Comparison of ENCODE assay signal across 2 cellular contexts in genomic region chr17:55303701-55304145, GRCh38.
TF ChIP-seq lines count a peak whose summit lies in the region.

No MANE protein-coding gene starts in this region.

TF ChIP-seq in IMR-90, 13 proteins besides CTCF, POLR2A, EP300 and RAD21:
- TF ChIP-seq SMC3 (IDR thresholded peaks at IDR 0.05; ENCODE audit: low read depth, low read length): no peak
- TF ChIP-seq CEBPB (IDR thresholded peaks at IDR 0.05; ENCODE audit: low read depth, low read length): no peak
- no peak for TF ChIP-seq RFX5 (IDR thresholded peaks at IDR 0.05; ENCODE audit: low read depth, low read length)
- no peak for TF ChIP-seq RCOR1 (IDR thresholded peaks at IDR 0.05; ENCODE audit: insufficient replicate concordance, low read length)
- no peak for TF ChIP-seq BHLHE40 (IDR thresholded peaks at IDR 0.05; ENCODE audit: low read depth, low read length)
- TF ChIP-seq, protein P1, sequence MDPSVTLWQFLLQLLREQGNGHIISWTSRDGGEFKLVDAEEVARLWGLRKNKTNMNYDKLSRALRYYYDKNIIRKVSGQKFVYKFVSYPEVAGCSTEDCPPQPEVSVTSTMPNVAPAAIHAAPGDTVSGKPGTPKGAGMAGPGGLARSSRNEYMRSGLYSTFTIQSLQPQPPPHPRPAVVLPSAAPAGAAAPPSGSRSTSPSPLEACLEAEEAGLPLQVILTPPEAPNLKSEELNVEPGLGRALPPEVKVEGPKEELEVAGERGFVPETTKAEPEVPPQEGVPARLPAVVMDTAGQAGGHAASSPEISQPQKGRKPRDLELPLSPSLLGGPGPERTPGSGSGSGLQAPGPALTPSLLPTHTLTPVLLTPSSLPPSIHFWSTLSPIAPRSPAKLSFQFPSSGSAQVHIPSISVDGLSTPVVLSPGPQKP (IDR thresholded peaks at IDR 0.05; ENCODE audit: borderline replicate concordance, low read depth, low read length): no peak
- no peak for TF ChIP-seq MAFK (IDR thresholded peaks at IDR 0.05; ENCODE audit: low read depth, low read length)
- TF ChIP-seq MAZ (IDR thresholded peaks at IDR 0.05; ENCODE audit: borderline replicate concordance, low read depth, low read length): no peak
- TF ChIP-seq FOS (IDR thresholded peaks at IDR 0.05; ENCODE audit: low read depth, low read length): no peak
- TF ChIP-seq CHD1 (IDR thresholded peaks at IDR 0.05; ENCODE audit: low read depth, low read length): no peak
- TF ChIP-seq USF2 (IDR thresholded peaks at IDR 0.05; ENCODE audit: low read depth, low read length): no peak
- TF ChIP-seq NFE2L2 (IDR thresholded peaks at IDR 0.05; ENCODE audit: low read depth, low read length): no peak
TF ChIP-seq in IMR-90: peak in this region for 0.

TF ChIP-seq in GM12878, 131 proteins besides CTCF, POLR2A, EP300 and RAD21:
- no peak for TF ChIP-seq BRCA1 (IDR thresholded peaks at IDR 0.05; ENCODE audit: low read depth, low read length)
- no peak for TF ChIP-seq IKZF1 (conservative IDR thresholded peaks at IDR 0.05)
- TF ChIP-seq SUPT20H (IDR thresholded peaks at IDR 0.05; ENCODE audit: borderline replicate concordance, control insufficient read depth, low read depth, low read length): no peak
- no peak for TF ChIP-seq HCFC1 (IDR thresholded peaks at IDR 0.05; ENCODE audit: low read length)
- no peak for TF ChIP-seq E2F8 (IDR thresholded peaks at IDR 0.05; ENCODE audit: low read depth, partially characterized antibody)
- TF ChIP-seq, protein P2, sequence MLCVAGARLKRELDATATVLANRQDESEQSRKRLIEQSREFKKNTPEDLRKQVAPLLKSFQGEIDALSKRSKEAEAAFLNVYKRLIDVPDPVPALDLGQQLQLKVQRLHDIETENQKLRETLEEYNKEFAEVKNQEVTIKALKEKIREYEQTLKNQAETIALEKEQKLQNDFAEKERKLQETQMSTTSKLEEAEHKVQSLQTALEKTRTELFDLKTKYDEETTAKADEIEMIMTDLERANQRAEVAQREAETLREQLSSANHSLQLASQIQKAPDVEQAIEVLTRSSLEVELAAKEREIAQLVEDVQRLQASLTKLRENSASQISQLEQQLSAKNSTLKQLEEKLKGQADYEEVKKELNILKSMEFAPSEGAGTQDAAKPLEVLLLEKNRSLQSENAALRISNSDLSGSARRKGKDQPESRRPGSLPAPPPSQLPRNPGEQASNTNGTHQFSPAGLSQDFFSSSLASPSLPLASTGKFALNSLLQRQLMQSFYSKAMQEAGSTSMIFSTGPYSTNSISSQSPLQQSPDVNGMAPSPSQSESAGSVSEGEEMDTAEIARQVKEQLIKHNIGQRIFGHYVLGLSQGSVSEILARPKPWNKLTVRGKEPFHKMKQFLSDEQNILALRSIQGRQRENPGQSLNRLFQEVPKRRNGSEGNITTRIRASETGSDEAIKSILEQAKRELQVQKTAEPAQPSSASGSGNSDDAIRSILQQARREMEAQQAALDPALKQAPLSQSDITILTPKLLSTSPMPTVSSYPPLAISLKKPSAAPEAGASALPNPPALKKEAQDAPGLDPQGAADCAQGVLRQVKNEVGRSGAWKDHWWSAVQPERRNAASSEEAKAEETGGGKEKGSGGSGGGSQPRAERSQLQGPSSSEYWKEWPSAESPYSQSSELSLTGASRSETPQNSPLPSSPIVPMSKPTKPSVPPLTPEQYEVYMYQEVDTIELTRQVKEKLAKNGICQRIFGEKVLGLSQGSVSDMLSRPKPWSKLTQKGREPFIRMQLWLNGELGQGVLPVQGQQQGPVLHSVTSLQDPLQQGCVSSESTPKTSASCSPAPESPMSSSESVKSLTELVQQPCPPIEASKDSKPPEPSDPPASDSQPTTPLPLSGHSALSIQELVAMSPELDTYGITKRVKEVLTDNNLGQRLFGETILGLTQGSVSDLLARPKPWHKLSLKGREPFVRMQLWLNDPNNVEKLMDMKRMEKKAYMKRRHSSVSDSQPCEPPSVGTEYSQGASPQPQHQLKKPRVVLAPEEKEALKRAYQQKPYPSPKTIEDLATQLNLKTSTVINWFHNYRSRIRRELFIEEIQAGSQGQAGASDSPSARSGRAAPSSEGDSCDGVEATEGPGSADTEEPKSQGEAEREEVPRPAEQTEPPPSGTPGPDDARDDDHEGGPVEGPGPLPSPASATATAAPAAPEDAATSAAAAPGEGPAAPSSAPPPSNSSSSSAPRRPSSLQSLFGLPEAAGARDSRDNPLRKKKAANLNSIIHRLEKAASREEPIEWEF (IDR thresholded peaks at IDR 0.05; ENCODE audit: insufficient replicate concordance, low read depth, low read length): no peak
- TF ChIP-seq MXI1 (IDR thresholded peaks at IDR 0.05; ENCODE audit: low read depth, low read length): no peak
- TF ChIP-seq FOXK2 (IDR thresholded peaks at IDR 0.05): no peak
- TF ChIP-seq TARDBP (IDR thresholded peaks at IDR 0.05; ENCODE audit: borderline replicate concordance): no peak
- no peak for TF ChIP-seq E4F1 (IDR thresholded peaks at IDR 0.05; ENCODE audit: borderline replicate concordance, partially characterized antibody)
- no peak for TF ChIP-seq E2F4 (IDR thresholded peaks at IDR 0.05; ENCODE audit: low read depth, low read length)
- no peak for TF ChIP-seq KDM1A (IDR thresholded peaks at IDR 0.05; ENCODE audit: borderline replicate concordance)
